Comparison of ENCODE assay signal across 8 cellular contexts in genomic region chrX:123514279-123514640, GRCh38.
DNase-seq lines count a peak whose midpoint lies in the region; ATAC-seq and TF ChIP-seq lines count a peak whose summit lies in the region.
"Not testable (repeated sequence)": the region's sequence is repeated elsewhere in the genome, so short reads cannot be mapped to it uniquely, and the experiment has no call there.

No MANE protein-coding gene starts in this region.

- not testable (repeated sequence) for H3K36me3 Mint-ChIP-seq in activated CD4-positive, alpha-beta T cell treated with anti-CD3 and anti-CD28 coated beads, Interleukin-2, amount 10 ng/mL, durations not matched to agents 7 days and 5 days (ENCODE audit: low read depth)

- H3K9me3 ChIP-seq in Panc1 (ENCODE audit: control insufficient read depth, insufficient read depth, low read depth, low read length); colonic mucosa: not testable (repeated sequence)

- CTCF ChIA-PET in Panc1 (lab: Charles Lee) = interaction anchor here (0.6 kb wide), 1 partner anchor 83 kb away, joined by 3 read pairs; no protein-coding TSS in a partner anchor
- CTCF ChIA-PET in activated CD4-positive, alpha-beta T cell treated with anti-CD3 and anti-CD28 coated beads, Interleukin-2, amount 10 ng/mL, durations not matched to agents 7 days and 5 days (lab: Charles Lee) = not testable (repeated sequence)

- not testable (repeated sequence) for H3K9ac ChIP-seq in colonic mucosa (ENCODE audit: low read depth in 2 of 2, low read length in 2 of 2)

- H3K27ac ChIP-seq in Panc1 (ENCODE audit: low read length) = peak overlapping the region; percentile 52; the same call in 1 of the 2 replicates
- not testable (repeated sequence) for H3K27ac ChIP-seq in colonic mucosa

- H3K27me3 Mint-ChIP-seq in activated CD4-positive, alpha-beta T cell treated with anti-CD3 and anti-CD28 coated beads, Interleukin-2, amount 10 ng/mL, durations not matched to agents 7 days and 5 days = not testable (repeated sequence)

- POLR2A ChIA-PET in Panc1 (lab: Charles Lee); activated CD4-positive, alpha-beta T cell treated with anti-CD3 and anti-CD28 coated beads, Interleukin-2, amount 10 ng/mL, durations not matched to agents 7 days and 5 days (lab: Charles Lee): not testable (repeated sequence)

- H3K4me1 Mint-ChIP-seq in activated CD4-positive, alpha-beta T cell treated with anti-CD3 and anti-CD28 coated beads, Interleukin-2, amount 10 ng/mL, durations not matched to agents 7 days and 5 days = not testable (repeated sequence)

- not testable (repeated sequence) for H3K9me3 Mint-ChIP-seq in activated CD4-positive, alpha-beta T cell treated with anti-CD3 and anti-CD28 coated beads, Interleukin-2, amount 10 ng/mL, durations not matched to agents 7 days and 5 days

- intact Hi-C loops in Panc1 (cut with micrococcal nuclease; ENCODE audit: unreplicated experiment); colonic mucosa (cut with DNase I): not testable (repeated sequence)

- ATAC-seq in Panc1 = peak; percentile 85

- peak; percentile 39 for DNase-seq in ACHN
- DNase-seq in HT-29 (ENCODE audit: low spot score) = peak; percentile 48
- not testable (repeated sequence) for DNase-seq in Panc1 (ENCODE audit: low read depth, low spot score); activated CD4-positive, alpha-beta T cell treated with anti-CD3 and anti-CD28 coated beads, Interleukin-2, amount 10 ng/mL, durations not matched to agents 7 days and 5 days
- DNase-seq in colonic mucosa = peak; percentile 18
- DNase-seq in left kidney (ENCODE audit: low read depth, low spot score) = peak; percentile 2
- peak; percentile 46 for DNase-seq in renal cortical epithelial cell (ENCODE audit: low read depth)

- not testable (repeated sequence) for H3K4me1 ChIP-seq in Panc1 (ENCODE audit: control insufficient read depth, insufficient read depth, low read length); colonic mucosa

- in situ Hi-C loops in ACHN (cut with HindIII; ENCODE audit: low pct_ligation_motif_present, low pct_unique_long_range_greater_than_20kb, low sequenced_read_pairs); Panc1 (cut with HindIII; ENCODE audit: low pct_unique_long_range_greater_than_20kb, low sequenced_read_pairs): not testable (repeated sequence)

- peak overlapping the region; percentile 46 for H3K4me3 ChIP-seq in GM08714 (ENCODE audit: low read length)
- peak overlapping the region; percentile 44 to 65 for H3K4me3 ChIP-seq in Panc1 (ENCODE audit: low read depth in 2 of 2, low read length in 2 of 2)
- peak overlapping the region; percentile 8 for H3K4me3 ChIP-seq in colonic mucosa

- peak overlapping the region; percentile 25 for H3K4me3 Mint-ChIP-seq in activated CD4-positive, alpha-beta T cell treated with anti-CD3 and anti-CD28 coated beads, Interleukin-2, amount 10 ng/mL, durations not matched to agents 7 days and 5 days

- not testable (repeated sequence) for BruUV-seq in Panc1 (replicated peaks; lab: Mats Ljungman, UMichigan)

- not testable (repeated sequence) for H3K27me3 ChIP-seq in Panc1 (ENCODE audit: control insufficient read depth, insufficient read depth, low read length); colonic mucosa

- peak; percentile 82 for TF ChIP-seq CTCF in Panc1 (IDR thresholded peaks at IDR 0.05)
- not testable (repeated sequence) for TF ChIP-seq CTCF in colonic mucosa (IDR thresholded peaks at IDR 0.05)

- H3K36me3 ChIP-seq in Panc1 (ENCODE audit: control insufficient read depth, insufficient read depth, low read length); colonic mucosa: not testable (repeated sequence)

- not testable (repeated sequence) for H3K27ac Mint-ChIP-seq in activated CD4-positive, alpha-beta T cell treated with anti-CD3 and anti-CD28 coated beads, Interleukin-2, amount 10 ng/mL, durations not matched to agents 7 days and 5 days
